8 cellular contexts compared by ENCODE assay signal in the genomic region with DNA sequence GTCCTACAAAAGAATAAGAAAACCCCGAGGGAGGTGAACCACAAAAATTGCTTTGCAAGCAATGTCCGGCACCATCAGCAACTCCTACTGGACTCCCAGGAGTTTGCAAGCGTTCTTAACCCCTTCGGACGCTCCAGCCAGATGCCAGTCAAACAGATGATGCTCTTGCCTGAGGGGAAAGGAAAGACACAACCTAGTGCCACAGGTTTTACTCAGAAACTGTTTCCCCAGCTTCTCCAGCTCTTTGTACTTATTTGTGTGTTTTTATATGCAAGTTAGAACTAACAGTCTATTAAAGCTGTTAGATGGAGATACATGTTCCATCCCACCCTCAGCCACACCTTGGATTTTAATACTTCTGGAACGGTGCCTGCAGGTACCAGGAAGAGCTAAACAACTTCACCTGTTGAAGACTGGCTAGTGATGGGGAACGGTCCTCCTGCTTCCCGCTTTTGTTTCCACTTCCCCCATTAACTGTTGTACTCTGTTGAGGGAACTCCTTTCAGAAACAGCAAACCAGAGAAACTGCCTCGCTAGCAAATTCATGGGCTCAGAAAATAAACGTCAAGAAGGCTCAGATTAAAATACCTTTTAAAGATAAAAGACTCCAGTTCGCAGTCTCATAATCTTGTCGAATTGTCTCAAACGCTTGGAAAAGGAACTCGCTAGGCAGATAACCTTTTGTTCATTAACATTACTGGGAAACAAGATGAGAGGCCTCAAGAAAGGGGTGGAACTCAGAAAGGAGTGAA. TPM values are rescaled to one million over a fixed set of nuclear protein-coding genes. Genes with fewer than 3 reads are reported as not detected.
DNase-seq lines count a peak whose midpoint lies in the region; ATAC-seq and TF ChIP-seq lines count a peak whose summit lies in the region.

No MANE protein-coding gene starts in this region.

- POLR2A ChIA-PET in RWPE1 (lab: Yijun Ruan, JAX; ENCODE audit: low non-redundant PET): interaction anchor here (1.1 kb wide), 1 partner anchor 13 kb away, joined by 3 read pairs; no protein-coding TSS in a partner anchor

- H3K4me3 ChIP-seq in BLaER1 (peak overlapping the region; percentile 73), GM23248 (peak overlapping the region; percentile 94)

- H2AFZ ChIP-seq in GM23248: peak overlapping the region; percentile 88

- WGBS in GM23248 (ENCODE audit: low coverage in 1 of 2, low lambda C conversion rate in 2 of 2, missing lambda C conversion rate in 2 of 2), 2 experiments: 5 to 6% methylated on average over 14 of the region's 14 CpGs

- H3K27ac ChIP-seq in BLaER1 (no peak overlapping the region), GM23248 (peak overlapping the region; percentile 89), RWPE1 (peak overlapping the region; percentile 95), substantia nigra (ENCODE audit: low read depth, low read length, poor library complexity, severe bottlenecking) (peak overlapping the region; percentile 96)

- ATAC-seq in left lobe of liver (peak; percentile 47), HG03439 (IDR thresholded peaks at IDR 0.05; ENCODE audit: unreplicated experiment) (no peak), HG02981 (IDR thresholded peaks at IDR 0.05; ENCODE audit: unreplicated experiment) (no peak)

- H3K9me2 ChIP-seq in GM23248 (ENCODE audit: insufficient read depth): no peaks in the 10 kb centered on the region

- no peak overlapping the region for H3K9ac ChIP-seq in BLaER1
- H3K9ac ChIP-seq in GM23248: peak overlapping the region; percentile 89

- H3K36me3 ChIP-seq in BLaER1: no peaks in the 10 kb centered on the region
- H3K36me3 ChIP-seq in GM23248 (ENCODE audit: low read depth): peaks cover 7% of the 10 kb centered on the region

- H3K4me2 ChIP-seq in BLaER1 (peak overlapping the region; percentile 96), GM23248 (ENCODE audit: unreplicated experiment) (peak overlapping the region; percentile 91)

- CTCF ChIA-PET in RWPE1 (lab: Yijun Ruan, JAX): interaction anchor here (0.5 to 0.7 kb wide), 5 partner anchors 17 to 466 kb away, joined by 3 to 7 read pairs (median 3); no protein-coding TSS in a partner anchor

- peak; percentile 74 for TF ChIP-seq CTCF in RWPE1 (conservative IDR thresholded peaks at IDR 0.05; ENCODE audit: low read depth)

- H3K9me3 ChIP-seq in BLaER1 (no peaks in the 10 kb centered on the region), GM23248 (ENCODE audit: low read depth) (no peaks in the 10 kb centered on the region)

- H3K27me3 ChIP-seq in BLaER1 (peaks cover 63% of the 10 kb centered on the region), GM23248 (replicated peaks; ENCODE audit: insufficient read depth) (no peaks in the 10 kb centered on the region)

- in situ Hi-C loops in GM23248 (cut with MboI): no loop called here

- DNase-seq in GM23248: peak; percentile 93
- DNase-seq in RWPE1 (ENCODE audit: low spot score): peak; percentile 66
- DNase-seq in dedifferentiated amniotic fluid mesenchymal stem cell (ENCODE audit: extremely low spot score): peak; percentile 83
- DNase-seq in left lobe of liver (ENCODE audit: low spot score): peak; percentile 63
- peak in 33 of 49 donors; percentile 26 to 81 (median 56) for DNase-seq in substantia nigra (lab: John Stamatoyannopoulos, UW)

- H3F3A ChIP-seq in GM23248 (ENCODE audit: insufficient read depth): peaks cover 40% of the 10 kb centered on the region

- peaks cover 44% of the 10 kb centered on the region for H3K79me2 ChIP-seq in GM23248 (ENCODE audit: insufficient read depth)

- peaks cover 12% of the 10 kb centered on the region for H3K4me1 ChIP-seq in BLaER1
- peaks cover 21% of the 10 kb centered on the region for H3K4me1 ChIP-seq in GM23248 (ENCODE audit: insufficient read depth)

- H4K20me1 ChIP-seq in BLaER1 (peaks cover 32% of the 10 kb centered on the region), GM23248 (ENCODE audit: insufficient read depth) (peaks cover 14% of the 10 kb centered on the region)

RNA-seq across cellular contexts. Expression of a gene that starts 1.1 kb away (rescaled TPM):
- 217 and 256 TPM in 2 replicates for total RNA-seq in GM23248 (2014; rRNA removed; shearing (Covaris generic))
- polyA plus RNA-seq in GM23248 (2016; fragmentation: Nextera tagmentation; extraction: Ambion mirVana): 124 and 126 TPM in 2 replicates
- total RNA-seq in left lobe of liver: 61.5 TPM
